In genomic region chr13:109162248-109163051, GRCh38 we compare ENCODE assay signal across 8 cellular contexts.
DNase-seq lines count a peak whose midpoint lies in the region; ATAC-seq and TF ChIP-seq lines count a peak whose summit lies in the region.

No MANE protein-coding gene starts in this region.

- no peaks in the 10 kb centered on the region for H3K9me3 ChIP-seq in BLaER1
- H3K9me3 ChIP-seq in SJCRH30 (replicated peaks): no peaks in the 10 kb centered on the region
- H3K9me3 ChIP-seq in suprapubic skin: no peaks in the 10 kb centered on the region

- no peak overlapping the region for H3K27ac ChIP-seq in BLaER1
- no peak overlapping the region for H3K27ac ChIP-seq in SJCRH30
- no peak overlapping the region for H3K27ac ChIP-seq in suprapubic skin

- H3K27me3 ChIP-seq in BLaER1: no peaks in the 10 kb centered on the region
- H3K27me3 ChIP-seq in SJCRH30: no peaks in the 10 kb centered on the region
- H3K27me3 ChIP-seq in suprapubic skin: no peaks in the 10 kb centered on the region

- H3K4me1 ChIP-seq in BLaER1 (peaks cover 57% of the 10 kb centered on the region), SJCRH30 (no peaks in the 10 kb centered on the region), suprapubic skin (peaks cover 19% of the 10 kb centered on the region)

- peak; percentile 67 for ATAC-seq in GM19043 (IDR thresholded peaks at IDR 0.05; ENCODE audit: low read depth, unreplicated experiment)
- peak; percentile 81 for ATAC-seq in HG03135 (IDR thresholded peaks at IDR 0.05; ENCODE audit: unreplicated experiment)

- no peak overlapping the region for H3K9ac ChIP-seq in BLaER1

- no peak for TF ChIP-seq EP300 in suprapubic skin (IDR thresholded peaks at IDR 0.05)

- no peak overlapping the region for H3K4me3 ChIP-seq in BLaER1
- no peak overlapping the region for H3K4me3 ChIP-seq in SJCRH30
- no peak overlapping the region for H3K4me3 ChIP-seq in suprapubic skin

- peak overlapping the region; percentile 69 for H3K4me2 ChIP-seq in BLaER1

- no peak for TF ChIP-seq POLR2A in suprapubic skin (IDR thresholded peaks at IDR 0.05)

- 70% methylated on average over 8 of the region's 8 CpGs for WGBS in suprapubic skin

- no peaks in the 10 kb centered on the region for H4K20me1 ChIP-seq in BLaER1

- TF ChIP-seq CTCF in suprapubic skin (IDR thresholded peaks at IDR 0.05): no peak

- DNase-seq in SIG-M5 treated with dmso at 0.1 percent for 504 hours (lab: John Stamatoyannopoulos, UW; ENCODE audit: unreplicated experiment) (peak; percentile 97), SJCRH30 (no peak), suprapubic skin (ENCODE audit: low spot score in 2 of 2) (no peak), 8988T (no peak)
- peak; percentile 25 to 36 for DNase-seq in stimulated activated CD8-positive, alpha-beta memory T cell treated with anti-CD3 and anti-CD28 coated beads, Interleukin-15, amount 100 ng/mL, for 48 hours (ENCODE audit: low read depth in 2 of 2)

- H3K36me3 ChIP-seq in BLaER1: no peaks in the 10 kb centered on the region
- H3K36me3 ChIP-seq in SJCRH30: no peaks in the 10 kb centered on the region
- no peaks in the 10 kb centered on the region for H3K36me3 ChIP-seq in suprapubic skin

Comparison
In these comparisons a context has a peak if more than half of its experiments do, and no peak if none do; other contexts are left out.
1. DNase-seq: peak in SIG-M5 treated with dmso at 0.1 percent for 504 hours (single experiment) and stimulated activated CD8-positive, alpha-beta memory T cell treated with anti-CD3 and anti-CD28 coated beads, Interleukin-15, amount 100 ng/mL, for 48 hours (2 of 2); none in SJCRH30 (0 of 2), suprapubic skin (0 of 2) and 8988T (single experiment).